ENCODE assay signal across 1 cellular context in the genomic region with DNA sequence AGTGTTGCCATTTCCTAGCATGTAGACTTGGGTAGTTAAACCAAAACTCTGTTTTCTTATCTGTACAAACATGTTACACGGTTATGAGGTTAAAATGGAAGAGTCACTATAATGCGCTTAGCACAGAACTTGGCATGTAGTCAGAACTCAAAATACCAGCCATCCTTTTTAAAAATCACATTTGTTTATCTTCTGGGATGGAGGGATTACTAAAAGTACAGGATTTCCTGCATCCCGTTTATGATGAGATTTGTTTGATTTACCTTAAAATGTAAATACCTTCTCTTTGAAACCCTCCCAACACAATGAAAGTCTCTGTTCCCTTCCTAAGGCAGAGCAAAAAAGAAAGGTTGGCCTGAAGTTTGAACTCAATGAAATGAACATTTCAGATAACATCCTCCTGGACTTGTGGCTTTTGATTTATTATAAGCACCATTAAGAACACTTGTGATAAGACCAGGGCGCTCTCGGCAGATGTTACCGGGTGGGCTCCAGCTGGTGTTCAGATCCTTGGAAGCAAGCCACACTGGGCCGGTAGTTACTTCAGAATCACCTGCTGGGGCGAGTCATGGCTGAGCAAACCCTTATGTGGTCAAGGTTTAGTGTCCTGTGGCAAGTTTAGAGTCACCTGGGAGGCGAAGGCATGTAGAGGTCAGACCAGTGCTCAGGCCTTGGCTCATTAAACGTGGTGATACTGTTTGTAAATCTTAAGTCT.
TF ChIP-seq lines count a peak whose summit lies in the region.

No MANE protein-coding gene starts in this region.

TF ChIP-seq in HepG2, 621 proteins besides CTCF, POLR2A, EP300 and RAD21 (continued from another document and continues in another):
- TF ChIP-seq, protein P1, sequence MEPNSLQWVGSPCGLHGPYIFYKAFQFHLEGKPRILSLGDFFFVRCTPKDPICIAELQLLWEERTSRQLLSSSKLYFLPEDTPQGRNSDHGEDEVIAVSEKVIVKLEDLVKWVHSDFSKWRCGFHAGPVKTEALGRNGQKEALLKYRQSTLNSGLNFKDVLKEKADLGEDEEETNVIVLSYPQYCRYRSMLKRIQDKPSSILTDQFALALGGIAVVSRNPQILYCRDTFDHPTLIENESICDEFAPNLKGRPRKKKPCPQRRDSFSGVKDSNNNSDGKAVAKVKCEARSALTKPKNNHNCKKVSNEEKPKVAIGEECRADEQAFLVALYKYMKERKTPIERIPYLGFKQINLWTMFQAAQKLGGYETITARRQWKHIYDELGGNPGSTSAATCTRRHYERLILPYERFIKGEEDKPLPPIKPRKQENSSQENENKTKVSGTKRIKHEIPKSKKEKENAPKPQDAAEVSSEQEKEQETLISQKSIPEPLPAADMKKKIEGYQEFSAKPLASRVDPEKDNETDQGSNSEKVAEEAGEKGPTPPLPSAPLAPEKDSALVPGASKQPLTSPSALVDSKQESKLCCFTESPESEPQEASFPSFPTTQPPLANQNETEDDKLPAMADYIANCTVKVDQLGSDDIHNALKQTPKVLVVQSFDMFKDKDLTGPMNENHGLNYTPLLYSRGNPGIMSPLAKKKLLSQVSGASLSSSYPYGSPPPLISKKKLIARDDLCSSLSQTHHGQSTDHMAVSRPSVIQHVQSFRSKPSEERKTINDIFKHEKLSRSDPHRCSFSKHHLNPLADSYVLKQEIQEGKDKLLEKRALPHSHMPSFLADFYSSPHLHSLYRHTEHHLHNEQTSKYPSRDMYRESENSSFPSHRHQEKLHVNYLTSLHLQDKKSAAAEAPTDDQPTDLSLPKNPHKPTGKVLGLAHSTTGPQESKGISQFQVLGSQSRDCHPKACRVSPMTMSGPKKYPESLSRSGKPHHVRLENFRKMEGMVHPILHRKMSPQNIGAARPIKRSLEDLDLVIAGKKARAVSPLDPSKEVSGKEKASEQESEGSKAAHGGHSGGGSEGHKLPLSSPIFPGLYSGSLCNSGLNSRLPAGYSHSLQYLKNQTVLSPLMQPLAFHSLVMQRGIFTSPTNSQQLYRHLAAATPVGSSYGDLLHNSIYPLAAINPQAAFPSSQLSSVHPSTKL (CRISPR knock-in tag; IDR thresholded peaks at IDR 0.05): peak; percentile 70; the same call in 1 of the 2 replicates
- TF ChIP-seq ZEB1 (IDR thresholded peaks at IDR 0.05; ENCODE audit: insufficient replicate concordance, low read depth) (peak; percentile 17), SRF (IDR thresholded peaks at IDR 0.05; ENCODE audit: low read depth, low read length) (no peak), SOX13 (IDR thresholded peaks at IDR 0.05) (no peak), SOX13 (CRISPR knock-in tag; conservative IDR thresholded peaks at IDR 0.05 in 1 of 2, IDR thresholded peaks at IDR 0.05 in 1 of 2) (peak in 1 of 2 experiments; percentile 71; a peak in 1 of 4 replicates), GFI1 (CRISPR knock-in tag; IDR thresholded peaks at IDR 0.05; ENCODE audit: borderline replicate concordance) (peak; percentile 92), ASH2L (IDR thresholded peaks at IDR 0.05; ENCODE audit: insufficient read length, low read depth, low read length) (peak; percentile 45), TBX2 (CRISPR knock-in tag; IDR thresholded peaks at IDR 0.05; ENCODE audit: borderline replicate concordance) (peak; percentile 56; the same call in 1 of the 2 replicates), HNRNPUL1 (IDR thresholded peaks at IDR 0.05; ENCODE audit: low read depth, low read length) (no peak), ERF (CRISPR knock-in tag; IDR thresholded peaks at IDR 0.05) (peak; percentile 11; the same call in 1 of the 2 replicates), CC2D1A (CRISPR knock-in tag; IDR thresholded peaks at IDR 0.05) (no peak), ARHGAP35 (CRISPR knock-in tag; IDR thresholded peaks at IDR 0.05; ENCODE audit: borderline replicate concordance) (no peak), FOXP1 (IDR thresholded peaks at IDR 0.05) (no peak), FOXP1 (CRISPR knock-in tag; IDR thresholded peaks at IDR 0.05) (peak; percentile 28; the same call in 1 of the 2 replicates), ATF2 (CRISPR knock-in tag; IDR thresholded peaks at IDR 0.05) (no peak), RBAK (CRISPR knock-in tag; IDR thresholded peaks at IDR 0.05) (no peak), ZBTB25 (CRISPR knock-in tag; IDR thresholded peaks at IDR 0.05) (no peak), PAXIP1 (CRISPR knock-in tag; conservative IDR thresholded peaks at IDR 0.05) (peak; percentile 46; the same call in 1 of the 2 replicates), TEAD3 (CRISPR knock-in tag; optimal IDR thresholded peaks at IDR 0.05; ENCODE audit: borderline replicate concordance) (peak; percentile 21), TEF (CRISPR knock-in tag; IDR thresholded peaks at IDR 0.05) (no peak), FOXJ3 (CRISPR knock-in tag; IDR thresholded peaks at IDR 0.05; ENCODE audit: borderline replicate concordance) (peak; percentile 53; the same call in 1 of the 2 replicates), ZNF24 (IDR thresholded peaks at IDR 0.05) (no peak), ZSCAN9 (CRISPR knock-in tag; IDR thresholded peaks at IDR 0.05; ENCODE audit: borderline replicate concordance) (peak; percentile 45; the same call in 1 of the 2 replicates), RARG (CRISPR knock-in tag; IDR thresholded peaks at IDR 0.05; ENCODE audit: low read depth) (no peak), CAMTA2 (CRISPR knock-in tag; IDR thresholded peaks at IDR 0.05; ENCODE audit: borderline replicate concordance) (no peak), HDAC2 (CRISPR knock-in tag; IDR thresholded peaks at IDR 0.05) (peak; percentile 58; the same call in 1 of the 2 replicates), FOXA3 (CRISPR knock-in tag; IDR thresholded peaks at IDR 0.05) (peak; percentile 74; the same call in 1 of the 2 replicates), MIER3 (CRISPR knock-in tag; IDR thresholded peaks at IDR 0.05; ENCODE audit: borderline replicate concordance) (no peak), ZNF710 (CRISPR knock-in tag; IDR thresholded peaks at IDR 0.05; ENCODE audit: borderline replicate concordance) (peak; percentile 89), TCF7 (IDR thresholded peaks at IDR 0.05; ENCODE audit: low read depth) (peak; percentile 52; the same call in 1 of the 2 replicates), ISL2 (CRISPR knock-in tag; IDR thresholded peaks at IDR 0.05) (peak; percentile 77), NR2F6 (IDR thresholded peaks at IDR 0.05) (peak; percentile 27; the same call in 1 of the 2 replicates), NR2F6 (CRISPR knock-in tag; IDR thresholded peaks at IDR 0.05) (peak; percentile 11; the same call in 1 of the 2 replicates)
- TF ChIP-seq, protein P2, sequence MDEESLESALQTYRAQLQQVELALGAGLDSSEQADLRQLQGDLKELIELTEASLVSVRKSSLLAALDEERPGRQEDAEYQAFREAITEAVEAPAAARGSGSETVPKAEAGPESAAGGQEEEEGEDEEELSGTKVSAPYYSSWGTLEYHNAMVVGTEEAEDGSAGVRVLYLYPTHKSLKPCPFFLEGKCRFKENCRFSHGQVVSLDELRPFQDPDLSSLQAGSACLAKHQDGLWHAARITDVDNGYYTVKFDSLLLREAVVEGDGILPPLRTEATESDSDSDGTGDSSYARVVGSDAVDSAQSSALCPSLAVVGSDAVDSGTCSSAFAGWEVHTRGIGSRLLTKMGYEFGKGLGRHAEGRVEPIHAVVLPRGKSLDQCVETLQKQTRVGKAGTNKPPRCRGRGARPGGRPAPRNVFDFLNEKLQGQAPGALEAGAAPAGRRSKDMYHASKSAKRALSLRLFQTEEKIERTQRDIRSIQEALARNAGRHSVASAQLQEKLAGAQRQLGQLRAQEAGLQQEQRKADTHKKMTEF (CRISPR knock-in tag; IDR thresholded peaks at IDR 0.05): peak; percentile 15; the same call in 1 of the 2 replicates
- TF ChIP-seq, protein P3, sequence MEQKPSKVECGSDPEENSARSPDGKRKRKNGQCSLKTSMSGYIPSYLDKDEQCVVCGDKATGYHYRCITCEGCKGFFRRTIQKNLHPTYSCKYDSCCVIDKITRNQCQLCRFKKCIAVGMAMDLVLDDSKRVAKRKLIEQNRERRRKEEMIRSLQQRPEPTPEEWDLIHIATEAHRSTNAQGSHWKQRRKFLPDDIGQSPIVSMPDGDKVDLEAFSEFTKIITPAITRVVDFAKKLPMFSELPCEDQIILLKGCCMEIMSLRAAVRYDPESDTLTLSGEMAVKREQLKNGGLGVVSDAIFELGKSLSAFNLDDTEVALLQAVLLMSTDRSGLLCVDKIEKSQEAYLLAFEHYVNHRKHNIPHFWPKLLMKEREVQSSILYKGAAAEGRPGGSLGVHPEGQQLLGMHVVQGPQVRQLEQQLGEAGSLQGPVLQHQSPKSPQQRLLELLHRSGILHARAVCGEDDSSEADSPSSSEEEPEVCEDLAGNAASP (CRISPR knock-in tag; IDR thresholded peaks at IDR 0.05; ENCODE audit: borderline replicate concordance): 0 out of 2 replicates have a peak, but pooled peaks have one; percentile 8
- TF ChIP-seq, protein P4, sequence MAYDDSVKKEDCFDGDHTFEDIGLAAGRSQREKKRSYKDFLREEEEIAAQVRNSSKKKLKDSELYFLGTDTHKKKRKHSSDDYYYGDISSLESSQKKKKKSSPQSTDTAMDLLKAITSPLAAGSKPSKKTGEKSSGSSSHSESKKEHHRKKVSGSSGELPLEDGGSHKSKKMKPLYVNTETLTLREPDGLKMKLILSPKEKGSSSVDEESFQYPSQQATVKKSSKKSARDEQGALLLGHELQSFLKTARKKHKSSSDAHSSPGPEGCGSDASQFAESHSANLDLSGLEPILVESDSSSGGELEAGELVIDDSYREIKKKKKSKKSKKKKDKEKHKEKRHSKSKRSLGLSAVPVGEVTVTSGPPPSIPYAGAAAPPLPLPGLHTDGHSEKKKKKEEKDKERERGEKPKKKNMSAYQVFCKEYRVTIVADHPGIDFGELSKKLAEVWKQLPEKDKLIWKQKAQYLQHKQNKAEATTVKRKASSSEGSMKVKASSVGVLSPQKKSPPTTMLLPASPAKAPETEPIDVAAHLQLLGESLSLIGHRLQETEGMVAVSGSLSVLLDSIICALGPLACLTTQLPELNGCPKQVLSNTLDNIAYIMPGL (CRISPR knock-in tag; IDR thresholded peaks at IDR 0.05; ENCODE audit: borderline replicate concordance in 1 of 2, low read depth in 1 of 2): no peak
